Comparison of ENCODE assay signal across 1 cellular context in the genomic region with DNA sequence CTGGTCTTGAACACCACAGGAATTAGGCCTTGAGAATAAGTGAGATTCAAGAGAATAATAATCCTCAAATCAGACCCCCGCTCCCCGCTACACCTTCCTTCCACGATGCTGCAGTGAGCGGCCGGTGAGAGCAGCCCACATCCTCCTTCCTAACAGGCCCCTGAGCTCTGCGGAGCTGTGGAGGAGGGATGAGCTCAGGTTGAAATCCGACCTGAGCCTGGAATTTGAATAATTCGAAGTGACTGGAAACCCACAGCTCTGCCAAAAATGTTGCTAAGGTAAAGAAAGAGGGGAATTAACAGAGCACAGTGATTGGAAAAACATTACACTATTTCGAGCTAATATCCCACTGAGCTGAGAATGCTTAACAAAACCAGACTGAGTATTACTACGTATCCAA.
TF ChIP-seq lines count a peak whose summit lies in the region.

No MANE protein-coding gene starts in this region.

TF ChIP-seq in WTC11, 78 proteins besides CTCF, POLR2A, EP300 and RAD21 (continued from another document):
- TF ChIP-seq TP53 (CRISPR knock-in tag; IDR thresholded peaks at IDR 0.05): no peak
- no peak for TF ChIP-seq E2F5 (CRISPR knock-in tag; IDR thresholded peaks at IDR 0.05)
- TF ChIP-seq ZNF281 (CRISPR knock-in tag; IDR thresholded peaks at IDR 0.05): no peak
- no peak; the same call in 1 of the 2 replicates for TF ChIP-seq TEAD1 (CRISPR knock-in tag; IDR thresholded peaks at IDR 0.05)
- no peak for TF ChIP-seq MLX (CRISPR knock-in tag; IDR thresholded peaks at IDR 0.05)
- TF ChIP-seq, protein P1, sequence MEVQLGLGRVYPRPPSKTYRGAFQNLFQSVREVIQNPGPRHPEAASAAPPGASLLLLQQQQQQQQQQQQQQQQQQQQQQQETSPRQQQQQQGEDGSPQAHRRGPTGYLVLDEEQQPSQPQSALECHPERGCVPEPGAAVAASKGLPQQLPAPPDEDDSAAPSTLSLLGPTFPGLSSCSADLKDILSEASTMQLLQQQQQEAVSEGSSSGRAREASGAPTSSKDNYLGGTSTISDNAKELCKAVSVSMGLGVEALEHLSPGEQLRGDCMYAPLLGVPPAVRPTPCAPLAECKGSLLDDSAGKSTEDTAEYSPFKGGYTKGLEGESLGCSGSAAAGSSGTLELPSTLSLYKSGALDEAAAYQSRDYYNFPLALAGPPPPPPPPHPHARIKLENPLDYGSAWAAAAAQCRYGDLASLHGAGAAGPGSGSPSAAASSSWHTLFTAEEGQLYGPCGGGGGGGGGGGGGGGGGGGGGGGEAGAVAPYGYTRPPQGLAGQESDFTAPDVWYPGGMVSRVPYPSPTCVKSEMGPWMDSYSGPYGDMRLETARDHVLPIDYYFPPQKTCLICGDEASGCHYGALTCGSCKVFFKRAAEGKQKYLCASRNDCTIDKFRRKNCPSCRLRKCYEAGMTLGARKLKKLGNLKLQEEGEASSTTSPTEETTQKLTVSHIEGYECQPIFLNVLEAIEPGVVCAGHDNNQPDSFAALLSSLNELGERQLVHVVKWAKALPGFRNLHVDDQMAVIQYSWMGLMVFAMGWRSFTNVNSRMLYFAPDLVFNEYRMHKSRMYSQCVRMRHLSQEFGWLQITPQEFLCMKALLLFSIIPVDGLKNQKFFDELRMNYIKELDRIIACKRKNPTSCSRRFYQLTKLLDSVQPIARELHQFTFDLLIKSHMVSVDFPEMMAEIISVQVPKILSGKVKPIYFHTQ (CRISPR knock-in tag; IDR thresholded peaks at IDR 0.05): no peak
- TF ChIP-seq GABPB1 (CRISPR knock-in tag; IDR thresholded peaks at IDR 0.05): no peak
- no peak for TF ChIP-seq NR1H2 (CRISPR knock-in tag; IDR thresholded peaks at IDR 0.05)
- TF ChIP-seq ZNF396 (CRISPR knock-in tag; IDR thresholded peaks at IDR 0.05; ENCODE audit: borderline replicate concordance): no peak
- no peak for TF ChIP-seq ZNF232 (CRISPR knock-in tag; IDR thresholded peaks at IDR 0.05)
